17 cellular contexts compared by ENCODE assay signal in the genomic region with DNA sequence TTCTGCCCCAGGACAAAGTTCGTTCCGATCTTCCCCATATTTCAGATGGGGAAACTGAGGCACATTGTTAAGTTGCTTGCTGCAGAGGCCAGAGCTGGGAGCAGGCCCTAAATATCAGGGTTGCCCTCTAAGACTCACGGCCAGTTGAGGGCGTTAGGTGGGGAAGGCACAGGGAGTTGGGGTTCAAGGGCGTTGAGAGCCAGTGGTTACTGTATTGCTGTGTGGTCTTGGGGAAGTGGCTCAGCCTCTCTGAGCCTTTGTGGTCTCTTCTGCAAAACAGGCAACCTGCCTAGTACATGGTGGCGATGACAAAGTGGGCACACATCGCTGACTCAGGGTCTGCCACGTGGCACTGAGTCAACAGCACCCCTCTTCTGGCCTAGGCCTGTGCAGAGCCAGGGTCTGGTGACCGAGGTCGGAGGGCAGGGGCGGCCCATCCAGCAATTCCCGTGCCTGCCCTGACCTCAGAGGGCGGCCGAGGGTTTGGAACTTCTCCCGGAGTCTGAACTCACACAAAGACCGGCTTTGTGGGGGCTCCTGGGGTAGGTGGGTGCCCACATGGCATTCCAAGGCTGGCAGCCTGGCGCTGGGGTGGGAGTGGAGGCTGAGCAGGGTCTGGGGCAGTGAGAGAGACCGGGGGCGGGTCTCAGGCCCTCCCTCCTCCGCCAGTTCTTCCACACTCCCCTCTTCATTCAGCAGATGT. TPM values are rescaled to one million over a fixed set of nuclear protein-coding genes. Genes with fewer than 3 reads are reported as not detected.
DNase-seq lines count a peak whose midpoint lies in the region; ATAC-seq and TF ChIP-seq lines count a peak whose summit lies in the region.
"Had no signal": no experiment of that assay in that cellular context is flagged by ENCODE, and none has a peak within 500 bp of the region (broad histone marks: within the 10 kb centered on the region; RNA-seq: fewer than 3 reads in every experiment).

No MANE protein-coding gene starts in this region.

- H3K4me1 Mint-ChIP-seq in endothelial cell (ENCODE audit: unreplicated experiment) = peaks cover 33% of the 10 kb centered on the region

- no peak overlapping the region for H4K5ac ChIP-seq in IMR-90 (ENCODE audit: low read depth, low read length)

- H2AFZ ChIP-seq in IMR-90 (replicated peaks; ENCODE audit: low read length, poor library complexity) (peak overlapping the region; percentile 21), Karpas-422 (ENCODE audit: low read length) (no peak overlapping the region)

- 82% methylated on average over 2 of the region's 20 CpGs; no CpG with 5 or more reads in 1 of the 2 experiments for WGBS in IMR-90 (ENCODE audit: extremely low coverage in 2 of 2, insufficient read length in 1 of 2), 2 experiments

- no peaks in the 10 kb centered on the region for H3K79me2 ChIP-seq in Karpas-422 (ENCODE audit: low read length)

- peak overlapping the region; percentile 80 for H3K4me3 Mint-ChIP-seq in endothelial cell (ENCODE audit: unreplicated experiment)
- H3K4me3 Mint-ChIP-seq: activated CD4-positive, alpha-beta T cell treated with anti-CD3 and anti-CD28 coated beads, Interleukin-2, amount 10 ng/mL, durations not matched to agents 7 days and 5 days; natural killer cell; T-cell had no signal

- no peak overlapping the region for H2BK20ac ChIP-seq in IMR-90 (ENCODE audit: low read depth, low read length)

- H3K9me3 ChIP-seq in BLaER1 (no peaks in the 10 kb centered on the region), IMR-90 (ENCODE audit: control insufficient read depth, insufficient read depth, low read length) (no peaks in the 10 kb centered on the region), Karpas-422 (ENCODE audit: low read length) (no peaks in the 10 kb centered on the region)

- H3K4me2 ChIP-seq in BLaER1 (peak overlapping the region; percentile 91), IMR-90 (ENCODE audit: low read depth, low read length) (no peak overlapping the region), Karpas-422 (ENCODE audit: low read depth, low read length, poor library complexity, severe bottlenecking) (no peak overlapping the region)

- no peak for TF ChIP-seq POLR2A in IMR-90 (IDR thresholded peaks at IDR 0.05; ENCODE audit: low read depth, low read length)

- H3K4me1 ChIP-seq in BLaER1 (peaks cover 50% of the 10 kb centered on the region), IMR-90 (ENCODE audit: control insufficient read depth, insufficient read depth, low read length) (no peaks in the 10 kb centered on the region), Karpas-422 (ENCODE audit: low read length) (no peaks in the 10 kb centered on the region)

- no peak overlapping the region for H3K18ac ChIP-seq in IMR-90 (ENCODE audit: low read depth, low read length)

- no peak overlapping the region for H2BK5ac ChIP-seq in IMR-90 (ENCODE audit: low read depth, low read length, poor library complexity, severe bottlenecking)

- dilution Hi-C loops in IMR-90 (cut with HindIII; ENCODE audit: low sequenced_read_pairs, unreplicated experiment) = no loop called here

- H2BK120ac ChIP-seq in IMR-90 (ENCODE audit: low read depth, low read length) = no peak overlapping the region

- peaks cover 14% of the 10 kb centered on the region for H3K27me3 Mint-ChIP-seq in endothelial cell (ENCODE audit: unreplicated experiment)
- H3K27me3 Mint-ChIP-seq: activated CD4-positive, alpha-beta T cell treated with anti-CD3 and anti-CD28 coated beads, Interleukin-2, amount 10 ng/mL, durations not matched to agents 7 days and 5 days; T-cell had no signal

- no peak overlapping the region for H3K4ac ChIP-seq in IMR-90 (ENCODE audit: low read depth, low read length)

- no peak overlapping the region for H3K14ac ChIP-seq in IMR-90 (replicated peaks; ENCODE audit: low read depth, low read length)

- H3K4me3 ChIP-seq in BLaER1 (no peak overlapping the region), IMR-90 (ENCODE audit: insufficient read depth, low read depth, low read length) (no peak overlapping the region), Karpas-422 (ENCODE audit: low read length) (no peak overlapping the region)
- H3K4me3 ChIP-seq: skin epidermis had no signal

- CTCF ChIA-PET in IMR-90 (lab: Yijun Ruan, JAX) = no interaction called here

- no peak for TF ChIP-seq RAD21 in IMR-90 (IDR thresholded peaks at IDR 0.05; ENCODE audit: low read length)

- no peak overlapping the region for H2AK5ac ChIP-seq in IMR-90 (ENCODE audit: low read depth, low read length)

- H4K20me1 ChIP-seq in BLaER1 (peaks cover 17% of the 10 kb centered on the region; the same call in 1 of the 2 replicates), IMR-90 (ENCODE audit: insufficient read depth, low read length) (0 out of 2 replicates have a peak, but pooled peaks cover 4% of the 10 kb centered on the region), Karpas-422 (ENCODE audit: insufficient read depth, low read depth, low read length) (no peaks in the 10 kb centered on the region)

- H3K27ac Mint-ChIP-seq in endothelial cell (ENCODE audit: unreplicated experiment) = peak overlapping the region; percentile 94
- H3K27ac Mint-ChIP-seq: activated CD4-positive, alpha-beta T cell treated with anti-CD3 and anti-CD28 coated beads, Interleukin-2, amount 10 ng/mL, durations not matched to agents 7 days and 5 days; natural killer cell; T-cell had no signal

- H4K91ac ChIP-seq in IMR-90 (ENCODE audit: insufficient read depth, low read depth, low read length) = no peak overlapping the region

- H3K27me3 ChIP-seq in BLaER1 (no peaks in the 10 kb centered on the region), IMR-90 (ENCODE audit: control insufficient read depth, insufficient read depth, low read length) (no peaks in the 10 kb centered on the region), Karpas-422 (ENCODE audit: low read length) (no peaks in the 10 kb centered on the region)

- H4K8ac ChIP-seq in IMR-90 (ENCODE audit: low read depth in 2 of 2, low read length in 2 of 2) = no peak overlapping the region

- H3K9me1 ChIP-seq in IMR-90 (ENCODE audit: insufficient read depth, low read length) = peaks cover 8% of the 10 kb centered on the region; the same call in 1 of the 2 replicates

- peaks cover 8 to 37% of the 10 kb centered on the region in 2 experiments for H3K79me1 ChIP-seq in IMR-90 (ENCODE audit: low read depth in 1 of 2, low read length in 2 of 2)

- intact Hi-C loops in IMR-90 (cut with micrococcal nuclease) = no loop called here
- intact Hi-C loops in sciatic nerve (cut with DNase I) = no loop called here

- BruUV-seq in IMR-90 (replicated peaks; lab: Mats Ljungman, UMichigan) = no TSS peak

- H2BK15ac ChIP-seq in IMR-90 (ENCODE audit: low read depth, low read length) = no peak overlapping the region

- POLR2A ChIA-PET in IMR-90 (lab: Charles Lee; ENCODE audit: unreplicated experiment) = no interaction called here

- H3K56ac ChIP-seq in IMR-90 (ENCODE audit: extremely low read depth, insufficient read depth, low read length) = no peak overlapping the region

- H3K36me3 ChIP-seq in BLaER1 = peaks cover 66% of the 10 kb centered on the region
- H3K36me3 ChIP-seq in IMR-90 (ENCODE audit: control insufficient read depth, insufficient read depth, low read length) = peaks cover 6% of the 10 kb centered on the region; the same call in 1 of the 2 replicates
- H3K36me3 ChIP-seq in Karpas-422 (ENCODE audit: insufficient read depth, low read length) = no peaks in the 10 kb centered on the region

- in situ Hi-C loops in IMR-90 (cut with MboI; ENCODE audit: low sequenced_read_pairs) = no loop called here

- H3K27ac ChIP-seq in BLaER1 = peak overlapping the region; percentile 90
- H3K27ac ChIP-seq in IMR-90 (ENCODE audit: insufficient read depth, low read length) = no peak overlapping the region
- H3K27ac ChIP-seq in Karpas-422 (ENCODE audit: low read length) = no peak overlapping the region

- H3K9ac ChIP-seq in BLaER1 (no peak overlapping the region), IMR-90 (ENCODE audit: low read depth, low read length) (no peak overlapping the region), Karpas-422 (ENCODE audit: low read length) (no peak overlapping the region)

- H3K36me3 Mint-ChIP-seq in endothelial cell (ENCODE audit: low read depth, unreplicated experiment) = peaks cover 10% of the 10 kb centered on the region
- H3K36me3 Mint-ChIP-seq: natural killer cell had no signal

- H3K9me3 Mint-ChIP-seq in endothelial cell (ENCODE audit: unreplicated experiment) = no peaks in the 10 kb centered on the region
- H3K9me3 Mint-ChIP-seq: activated CD4-positive, alpha-beta T cell treated with anti-CD3 and anti-CD28 coated beads, Interleukin-2, amount 10 ng/mL, durations not matched to agents 7 days and 5 days; natural killer cell; T-cell had no signal

- no peak overlapping the region for H3K23ac ChIP-seq in IMR-90 (ENCODE audit: low read depth, low read length)

- TF ChIP-seq CTCF in IMR-90 (conservative IDR thresholded peaks at IDR 0.05; ENCODE audit: low read depth, low read length) (no peak), endothelial cell (IDR thresholded peaks at IDR 0.05; ENCODE audit: unreplicated experiment) (no peak)

- ATAC-seq in IMR-90 (ENCODE audit: low read depth) (no peak), sciatic nerve (peak; percentile 34), HG03571 (IDR thresholded peaks at IDR 0.05; ENCODE audit: unreplicated experiment) (no peak)
- ATAC-seq: natural killer cell, T-cell had no signal

- H3K9me2 ChIP-seq in Karpas-422 (replicated peaks; ENCODE audit: insufficient read depth, low read length) = no peaks in the 10 kb centered on the region

- H2AK9ac ChIP-seq in IMR-90 (replicated peaks; ENCODE audit: low read depth, low read length, poor library complexity) = peak overlapping the region; percentile 76

- DNase-seq in IMR-90 = no peak
- no peak for DNase-seq in endothelial cell (ENCODE audit: low spot score)
- peak; percentile 70 for DNase-seq in sciatic nerve (ENCODE audit: low spot score)
- DNase-seq in stimulated activated CD4-positive, alpha-beta T cell treated with anti-CD3 and anti-CD28 coated beads, Interleukin-2, amount 100 ng/mL, for 24 hours = no peak
- DNase-seq in Karpas-422 = no peak
- DNase-seq: activated CD4-positive, alpha-beta T cell treated with anti-CD3 and anti-CD28 coated beads, Interleukin-2, amount 10 ng/mL, durations not matched to agents 7 days and 5 days; activated naive CD4-positive, alpha-beta T cell; hippocampal formation; natural killer cell; NCI-H1105; NCI-H2081; NCI-H510A treated with DMSO at 0.1 percent for 48 hours; SHP77; T-cell had no signal

RNA-seq across cellular contexts. Expression of a gene that starts 10.2 kb away (rescaled TPM):
- total RNA-seq in IMR-90 (2012; rRNA removed) (2.5 and 3.1 TPM in 2 replicates), endothelial cell (ENCODE audit: unreplicated experiment) (60.1 TPM), sciatic nerve (12.8 TPM)
- polyA plus RNA-seq in IMR-90 (2012; rRNA removed) = 6.0 TPM in 2 replicates
- polyA plus RNA-seq in IMR-90 (2012; cell fraction: cytosol; rRNA removed) = 5.1 and 7.1 TPM in 2 replicates
- polyA plus RNA-seq in IMR-90 (2012; cell fraction: nucleus; rRNA removed; ENCODE audit: low replicate concordance) = 2.3 and 2.9 TPM in 2 replicates
- total RNA-seq in Karpas-422 (2014; rRNA removed; shearing (Covaris generic); ENCODE audit: low replicate concordance) = 1.8 and 9.0 TPM in 2 replicates

RNA-seq across cellular contexts. Expression of a gene that starts 20.6 kb away (rescaled TPM):
- 160 and 203 TPM in 2 replicates for total RNA-seq in IMR-90 (2012; rRNA removed)
- 310 and 381 TPM in 2 replicates for polyA plus RNA-seq in IMR-90 (2012; rRNA removed)
- 436 and 568 TPM in 2 replicates for polyA plus RNA-seq in IMR-90 (2012; cell fraction: cytosol; rRNA removed)
- polyA plus RNA-seq in IMR-90 (2012; cell fraction: nucleus; rRNA removed; ENCODE audit: low replicate concordance) = 93.6 and 181 TPM in 2 replicates
- total RNA-seq in endothelial cell (ENCODE audit: unreplicated experiment) = 112 TPM
- total RNA-seq in sciatic nerve = 49.1 TPM
- 30.8 and 63.4 TPM in 2 replicates for total RNA-seq in Karpas-422 (2014; rRNA removed; shearing (Covaris generic); ENCODE audit: low replicate concordance)
